In the genomic region with DNA sequence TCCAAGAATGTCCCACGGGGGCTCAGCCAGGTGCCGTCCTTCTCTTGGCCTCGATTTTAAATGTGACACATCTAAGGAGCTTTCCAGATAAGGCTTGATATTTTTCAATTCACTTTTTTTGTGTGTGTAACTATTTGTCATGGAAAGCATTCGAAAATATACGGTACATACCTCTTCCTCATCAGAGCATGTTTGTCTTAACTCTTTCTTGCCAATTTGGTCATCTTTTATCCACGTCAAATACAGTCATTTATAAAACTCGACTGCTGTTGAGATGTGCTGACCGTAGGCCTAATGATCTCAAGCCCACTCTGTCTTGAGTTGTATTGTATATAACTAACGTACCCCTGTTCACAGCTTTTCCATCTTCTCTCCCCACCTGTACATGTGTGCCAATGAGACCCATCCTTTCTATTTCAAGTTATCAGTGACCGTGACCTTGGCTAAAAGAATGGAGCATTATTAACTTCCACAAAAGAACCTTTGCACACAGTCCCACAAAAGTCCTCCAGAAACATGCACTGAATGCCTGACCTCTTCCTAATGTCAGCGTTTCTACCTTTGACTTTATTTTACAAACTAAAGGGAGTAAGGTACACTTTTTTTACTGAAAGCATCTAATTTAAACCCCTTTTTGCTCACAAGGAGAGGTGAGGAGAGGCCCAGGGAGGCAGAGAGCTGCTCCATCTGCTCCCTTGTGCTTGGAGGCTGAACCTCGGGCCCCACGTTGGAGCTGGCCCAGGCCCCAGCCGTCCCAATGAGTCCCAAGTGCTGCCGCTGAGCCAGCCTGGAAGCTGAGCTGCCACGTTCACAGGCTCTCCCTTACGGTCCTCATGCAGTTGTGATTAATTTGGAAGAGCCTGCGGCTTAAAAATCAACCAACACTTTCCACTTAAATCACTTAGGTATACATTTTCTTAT, we compare ENCODE assay signal across 10 cellular contexts.
A peak's percentile ranks its signal among the peaks of the same experiment; 100 is the strongest.
DNase-seq lines count a peak whose midpoint lies in the region; ATAC-seq and TF ChIP-seq lines count a peak whose summit lies in the region.
"Had no signal": no experiment of that assay in that cellular context is flagged by ENCODE, and none has a peak within 500 bp of the region (broad histone marks: within the 10 kb centered on the region; RNA-seq: fewer than 3 reads in every experiment).

No MANE protein-coding gene starts in this region.

- H2AK5ac ChIP-seq in IMR-90 (ENCODE audit: low read depth, low read length), result no peak overlapping the region

- H3K36me3 ChIP-seq in IMR-90 (ENCODE audit: control insufficient read depth, insufficient read depth, low read length), result peaks cover 12% of the 10 kb centered on the region
- H3K36me3 ChIP-seq in smooth muscle cell (ENCODE audit: low read depth), result peaks cover 4% of the 10 kb centered on the region

- no peak for TF ChIP-seq POLR2A in IMR-90 (IDR thresholded peaks at IDR 0.05; ENCODE audit: low read depth, low read length)

- no peaks in the 10 kb centered on the region for H3K27me3 Mint-ChIP-seq in activated naive CD8-positive, alpha-beta T cell treated with anti-CD3 and anti-CD28 coated beads for 36 hours
- H3K27me3 Mint-ChIP-seq: naive thymus-derived CD8-positive, alpha-beta T cell had no signal

- no peak; the same call in 1 of the 2 replicates for ATAC-seq in IMR-90 (ENCODE audit: low read depth)
- ATAC-seq in GM18873 (IDR thresholded peaks at IDR 0.05; ENCODE audit: low FRiP score, unreplicated experiment), result no peak
- ATAC-seq: naive thymus-derived CD8-positive, alpha-beta T cell had no signal

- H2BK15ac ChIP-seq in IMR-90 (ENCODE audit: low read depth, low read length), result no peak overlapping the region

- POLR2A ChIA-PET in IMR-90 (lab: Charles Lee; ENCODE audit: unreplicated experiment), result no interaction called here

- TF ChIP-seq CTCF in IMR-90 (conservative IDR thresholded peaks at IDR 0.05; ENCODE audit: low read depth, low read length) (no peak), cardiac fibroblast (IDR thresholded peaks at IDR 0.05; ENCODE audit: low read depth, low read length) (no peak), smooth muscle cell (IDR thresholded peaks at IDR 0.05; ENCODE audit: borderline replicate concordance, insufficient read depth, poor library complexity, severe bottlenecking) (no peak)

- in situ Hi-C loops in IMR-90 (cut with MboI; ENCODE audit: low sequenced_read_pairs), result no loop called here

- no peak for DNase-seq in IMR-90
- DNase-seq in cardiac fibroblast (ENCODE audit: low read depth in 2 of 2), result peak; percentile 26 to 51
- peak; percentile 31 for DNase-seq in inferior parietal cortex (ENCODE audit: extremely low spot score)
- no peak for DNase-seq in smooth muscle cell (lab: John Stamatoyannopoulos, UW; ENCODE audit: unreplicated experiment)
- DNase-seq in LoVo (ENCODE audit: low spot score), result no peak
- DNase-seq in activated naive CD8-positive, alpha-beta T cell treated with anti-CD3 and anti-CD28 coated beads for 36 hours, result no peak
- no peak for DNase-seq in middle frontal gyrus (ENCODE audit: extremely low spot score, low spot score)
- DNase-seq: naive thymus-derived CD8-positive, alpha-beta T cell; NCI-H526 treated with DMSO at 0.1 percent for 48 hours had no signal

- H3K4me2 ChIP-seq in IMR-90 (ENCODE audit: low read depth, low read length), result no peak overlapping the region; the same call in 1 of the 2 replicates
- H3K4me2 ChIP-seq in smooth muscle cell, result peak overlapping the region; percentile 25

- CTCF ChIA-PET in IMR-90 (lab: Yijun Ruan, JAX), result interaction anchor here (0.9 to 1.2 kb wide), 2 partner anchors 249 to 283 kb away, joined by 3 to 4 read pairs; partner anchors contain the start of genes CENPP and NOL8

- H3K9ac ChIP-seq in IMR-90 (ENCODE audit: low read depth, low read length) (no peak overlapping the region), smooth muscle cell (ENCODE audit: low read depth) (no peak overlapping the region)

- 0 out of 4 replicates have a peak overlapping the region, but pooled peaks of 1 of the 2 experiments have one; percentile 11 for H4K8ac ChIP-seq in IMR-90 (ENCODE audit: low read depth in 2 of 2, low read length in 2 of 2)

- no peak overlapping the region for H3K4ac ChIP-seq in IMR-90 (ENCODE audit: low read depth, low read length)

- H4K5ac ChIP-seq in IMR-90 (ENCODE audit: low read depth, low read length), result 0 out of 2 replicates have a peak overlapping the region, but pooled peaks have one; percentile 37

- no peaks in the 10 kb centered on the region for H3K79me1 ChIP-seq in IMR-90 (ENCODE audit: low read depth in 1 of 2, low read length in 2 of 2)

- H2AK9ac ChIP-seq in IMR-90 (replicated peaks; ENCODE audit: low read depth, low read length, poor library complexity), result no peak overlapping the region

- no peak overlapping the region for H2BK5ac ChIP-seq in IMR-90 (ENCODE audit: low read depth, low read length, poor library complexity, severe bottlenecking)

- peaks cover 4% of the 10 kb centered on the region for H3K79me2 ChIP-seq in smooth muscle cell (ENCODE audit: low read depth)

- peaks cover 6% of the 10 kb centered on the region for H3F3A ChIP-seq in smooth muscle cell (ENCODE audit: low read depth)

- H4K20me1 ChIP-seq in IMR-90 (ENCODE audit: insufficient read depth, low read length) (no peaks in the 10 kb centered on the region), smooth muscle cell (ENCODE audit: low read depth) (no peaks in the 10 kb centered on the region)

- H3K4me3 ChIP-seq in IMR-90 (ENCODE audit: insufficient read depth, low read depth, low read length), result no peak overlapping the region
- no peak overlapping the region for H3K4me3 ChIP-seq in cardiac fibroblast (replicated peaks in 1 of 2; ENCODE audit: low read depth in 2 of 2, low read length in 2 of 2)
- H3K4me3 ChIP-seq in smooth muscle cell, result no peak overlapping the region

- BruUV-seq in IMR-90 (replicated peaks; lab: Mats Ljungman, UMichigan), result no TSS peak

- H3K56ac ChIP-seq in IMR-90 (ENCODE audit: extremely low read depth, insufficient read depth, low read length), result no peak overlapping the region

- intact Hi-C loops in IMR-90 (cut with micrococcal nuclease), result no loop called here

- no peak overlapping the region for H4K91ac ChIP-seq in IMR-90 (ENCODE audit: insufficient read depth, low read depth, low read length)

- no peak for TF ChIP-seq RAD21 in IMR-90 (IDR thresholded peaks at IDR 0.05; ENCODE audit: low read length)

- no peak overlapping the region for H3K4me3 Mint-ChIP-seq in activated naive CD8-positive, alpha-beta T cell treated with anti-CD3 and anti-CD28 coated beads for 36 hours
- H3K4me3 Mint-ChIP-seq: naive thymus-derived CD8-positive, alpha-beta T cell had no signal

- no peak overlapping the region for H3K27ac Mint-ChIP-seq in activated naive CD8-positive, alpha-beta T cell treated with anti-CD3 and anti-CD28 coated beads for 36 hours

- no peak overlapping the region for H2BK20ac ChIP-seq in IMR-90 (ENCODE audit: low read depth, low read length)

- H2AFZ ChIP-seq in IMR-90 (replicated peaks; ENCODE audit: low read length, poor library complexity) (peak overlapping the region; percentile 55), smooth muscle cell (ENCODE audit: low read depth) (no peak overlapping the region)

- WGBS in IMR-90 (ENCODE audit: extremely low coverage in 2 of 2, insufficient read length in 1 of 2), 2 experiments, result 80% methylated on average over 1 of the region's 18 CpGs; no CpG with 5 or more reads in 1 of the 2 experiments
- 88% methylated on average over 18 of the region's 18 CpGs for WGBS in smooth muscle cell (ENCODE audit: low lambda C conversion rate)

- peaks cover 3% of the 10 kb centered on the region for H3K4me1 ChIP-seq in IMR-90 (ENCODE audit: control insufficient read depth, insufficient read depth, low read length)
- H3K4me1 ChIP-seq in smooth muscle cell (ENCODE audit: low read depth), result peaks cover 12% of the 10 kb centered on the region

- dilution Hi-C loops in IMR-90 (cut with HindIII; ENCODE audit: low sequenced_read_pairs, unreplicated experiment), result no loop called here

- H3K27ac ChIP-seq in IMR-90 (ENCODE audit: insufficient read depth, low read length), result no peak overlapping the region
- H3K27ac ChIP-seq in smooth muscle cell (ENCODE audit: low read depth), result peak overlapping the region; percentile 53

- H3K9me3 Mint-ChIP-seq in activated naive CD8-positive, alpha-beta T cell treated with anti-CD3 and anti-CD28 coated beads for 36 hours, result peaks cover 12% of the 10 kb centered on the region

- peaks cover 16% of the 10 kb centered on the region for H3K36me3 Mint-ChIP-seq in activated naive CD8-positive, alpha-beta T cell treated with anti-CD3 and anti-CD28 coated beads for 36 hours

- H3K23ac ChIP-seq in IMR-90 (ENCODE audit: low read depth, low read length), result no peak overlapping the region

- no peaks in the 10 kb centered on the region for H3K27me3 ChIP-seq in IMR-90 (ENCODE audit: control insufficient read depth, insufficient read depth, low read length)
- H3K27me3 ChIP-seq in smooth muscle cell (ENCODE audit: low read depth), result no peaks in the 10 kb centered on the region

- peaks cover 10% of the 10 kb centered on the region for H3K9me1 ChIP-seq in IMR-90 (ENCODE audit: insufficient read depth, low read length)

- H3K9me3 ChIP-seq in IMR-90 (ENCODE audit: control insufficient read depth, insufficient read depth, low read length) (no peaks in the 10 kb centered on the region; the same call in 1 of the 2 replicates), smooth muscle cell (replicated peaks; ENCODE audit: low read depth) (no peaks in the 10 kb centered on the region)

- H3K18ac ChIP-seq in IMR-90 (ENCODE audit: low read depth, low read length), result no peak overlapping the region

- H2BK120ac ChIP-seq in IMR-90 (ENCODE audit: low read depth, low read length), result no peak overlapping the region

- H3K4me1 Mint-ChIP-seq in activated naive CD8-positive, alpha-beta T cell treated with anti-CD3 and anti-CD28 coated beads for 36 hours, result peaks cover 4% of the 10 kb centered on the region

- H3K14ac ChIP-seq in IMR-90 (replicated peaks; ENCODE audit: low read depth, low read length), result no peak overlapping the region

TF ChIP-seq in IMR-90, 13 proteins besides CTCF, POLR2A, EP300 and RAD21 (continues in another document):
- TF ChIP-seq MAFK (IDR thresholded peaks at IDR 0.05; ENCODE audit: low read depth, low read length), result no peak
- TF ChIP-seq CHD1 (IDR thresholded peaks at IDR 0.05; ENCODE audit: low read depth, low read length), result no peak
- TF ChIP-seq RCOR1 (IDR thresholded peaks at IDR 0.05; ENCODE audit: insufficient replicate concordance, low read length), result no peak
- TF ChIP-seq BHLHE40 (IDR thresholded peaks at IDR 0.05; ENCODE audit: low read depth, low read length), result no peak
- no peak for TF ChIP-seq SMC3 (IDR thresholded peaks at IDR 0.05; ENCODE audit: low read depth, low read length)
- no peak for TF ChIP-seq NFE2L2 (IDR thresholded peaks at IDR 0.05; ENCODE audit: low read depth, low read length)
- TF ChIP-seq, protein P1, sequence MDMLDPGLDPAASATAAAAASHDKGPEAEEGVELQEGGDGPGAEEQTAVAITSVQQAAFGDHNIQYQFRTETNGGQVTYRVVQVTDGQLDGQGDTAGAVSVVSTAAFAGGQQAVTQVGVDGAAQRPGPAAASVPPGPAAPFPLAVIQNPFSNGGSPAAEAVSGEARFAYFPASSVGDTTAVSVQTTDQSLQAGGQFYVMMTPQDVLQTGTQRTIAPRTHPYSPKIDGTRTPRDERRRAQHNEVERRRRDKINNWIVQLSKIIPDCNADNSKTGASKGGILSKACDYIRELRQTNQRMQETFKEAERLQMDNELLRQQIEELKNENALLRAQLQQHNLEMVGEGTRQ (IDR thresholded peaks at IDR 0.05; ENCODE audit: low read depth, low read length), result no peak

Comparison
In these comparisons a context has a peak if more than half of its experiments do, and no peak if none do; other contexts are left out.
1. DNase-seq: peak in cardiac fibroblast (2 of 2) and inferior parietal cortex (single experiment); none in IMR-90 (single experiment), smooth muscle cell (single experiment), LoVo (single experiment), activated naive CD8-positive, alpha-beta T cell treated with anti-CD3 and anti-CD28 coated beads for 36 hours (single experiment) and middle frontal gyrus (single experiment).